ENCODE assay signal across 30 cellular contexts in the genomic region with DNA sequence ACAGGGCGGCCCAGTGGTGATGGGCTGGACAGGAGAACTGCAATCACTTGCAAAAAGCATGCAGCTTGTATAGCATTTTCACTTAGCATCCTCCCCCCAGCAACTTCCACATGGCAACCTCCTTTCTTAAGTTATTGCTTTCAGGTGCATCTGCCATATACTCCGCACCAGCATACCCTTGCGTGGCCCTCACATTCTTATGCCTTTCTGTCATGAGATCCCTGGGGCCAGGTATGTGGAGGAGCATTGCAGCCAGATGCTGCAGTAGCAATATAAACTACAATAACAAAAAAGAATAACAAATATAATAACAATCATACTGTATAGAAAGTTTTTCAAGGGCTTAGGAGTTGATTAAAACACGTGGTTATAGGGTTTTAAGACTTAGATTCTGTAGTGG.
"Had no signal": no experiment of that assay in that cellular context is flagged by ENCODE, and none has a peak within 500 bp of the region (broad histone marks: within the 10 kb centered on the region; RNA-seq: fewer than 3 reads in every experiment).

No MANE protein-coding gene starts in this region.

- H3K9me3 ChIP-seq: adrenal gland, ascending aorta, body of pancreas, breast epithelium had no signal

- DNase-seq: activated effector memory CD4-positive, alpha-beta T cell treated with anti-CD3 and anti-CD28 coated beads, Interleukin-2, amount 50 U/mL, for 16 hours; activated effector memory CD4-positive, alpha-beta T cell treated with Interleukin-2 at 50 U/mL for 16 hours; activated gamma-delta T cell; activated gamma-delta T cell treated with Interleukin-2 at 50 U/mL for 16 hours; activated naive CD4-positive, alpha-beta T cell; activated naive CD4-positive, alpha-beta T cell treated with anti-CD3 and anti-CD28 coated beads for 36 hours; activated naive CD4-positive, alpha-beta T cell treated with anti-CD3 and anti-CD28 coated beads, Interleukin-2, amount 10 ng/mL, durations not matched to agents 7 days and 5 days; activated naive CD4-positive, alpha-beta T cell treated with anti-CD3 and anti-CD28 coated beads, Interleukin-2, amount 50 U/mL, for 16 hours; activated naive CD4-positive, alpha-beta T cell treated with Interleukin-2 at 50 U/mL for 16 hours; activated naive CD8-positive, alpha-beta T cell treated with anti-CD3 and anti-CD28 coated beads for 36 hours; activated naive CD8-positive, alpha-beta T cell treated with anti-CD3 and anti-CD28 coated beads, Interleukin-2, amount 10 ng/mL, durations not matched to agents 7 days and 5 days; activated naive CD8-positive, alpha-beta T cell treated with anti-CD3 and anti-CD28 coated beads, Interleukin-2, amount 50 U/mL, for 24 hours; activated T-cell treated with anti-CD3 and anti-CD28 coated beads, Interleukin-2, amount 50 U/mL, for 1 hour; activated T-cell treated with anti-CD3 and anti-CD28 coated beads, Interleukin-2, amount 50 U/mL, for 24 hours; activated T-cell treated with anti-CD3 and anti-CD28 coated beads, Interleukin-2, amount 50 U/mL, for 4 hours; activated T-cell treated with anti-CD3 and anti-CD28 coated beads, Interleukin-2, amount 50 U/mL, for 48 hours; activated T-cell treated with anti-CD3 and anti-CD28 coated beads, Interleukin-2, amount 50 U/mL, for 72 hours; adrenal gland; amniotic stem cell; amygdala; anterior cingulate cortex; aorta; body of pancreas; brain microvascular endothelial cell; caudate nucleus; central memory CD4-positive, alpha-beta T cell; cerebellar nuclear complex had no signal

- H3K27ac ChIP-seq: adrenal gland, ascending aorta, body of pancreas, brain microvascular endothelial cell, breast epithelium, cardiac muscle cell had no signal

- H3K27me3 ChIP-seq: adrenal gland, ascending aorta, body of pancreas, brain microvascular endothelial cell, breast epithelium, cardiac muscle cell had no signal

- H3K4me1 ChIP-seq: adrenal gland, ascending aorta, body of pancreas, breast epithelium had no signal

- H3K4me3 ChIP-seq: adrenal gland, ascending aorta, body of pancreas, breast epithelium, cardiac muscle cell had no signal
